Comparison of ENCODE assay signal across 14 cellular contexts in the genomic region with DNA sequence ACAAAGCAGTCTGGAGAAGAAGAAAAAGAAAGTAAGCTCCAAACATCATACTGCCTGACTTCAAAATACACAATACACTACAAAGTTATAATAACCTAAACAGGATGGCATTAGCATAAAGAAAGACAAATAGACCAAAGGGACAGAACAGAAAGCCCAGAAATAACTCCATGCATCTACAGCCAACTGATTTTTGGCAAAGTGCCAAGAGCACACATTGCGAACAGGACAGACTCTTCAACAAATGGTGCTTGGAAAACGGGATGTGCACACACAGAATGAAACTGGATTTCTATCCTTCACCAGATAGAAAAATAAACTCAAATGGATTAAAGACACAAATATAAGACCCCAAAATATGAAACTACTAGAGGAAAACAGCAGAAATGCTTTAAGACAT.
DNase-seq lines count a peak whose midpoint lies in the region; ATAC-seq and TF ChIP-seq lines count a peak whose summit lies in the region.
"Had no signal": no experiment of that assay in that cellular context is flagged by ENCODE, and none has a peak within 500 bp of the region (broad histone marks: within the 10 kb centered on the region; RNA-seq: fewer than 3 reads in every experiment).

No MANE protein-coding gene starts in this region.

- H3K36me3 Mint-ChIP-seq in CD4-positive, alpha-beta T cell (ENCODE audit: low read depth), result no peaks in the 10 kb centered on the region

- H3K27me3 ChIP-seq in cardiac muscle cell (no peaks in the 10 kb centered on the region), right atrium auricular region (no peaks in the 10 kb centered on the region), SJCRH30 (no peaks in the 10 kb centered on the region)
- no peaks in the 10 kb centered on the region for H3K27me3 ChIP-seq in CD4-positive, alpha-beta T cell (ENCODE audit: control insufficient read depth, insufficient read depth, low read length)
- H3K27me3 ChIP-seq: MG63, uterus had no signal

- no peak overlapping the region for H3K27ac Mint-ChIP-seq in CD4-positive, alpha-beta T cell
- H3K27ac Mint-ChIP-seq: activated CD4-positive, alpha-beta memory T cell treated with anti-CD3 and anti-CD28 coated beads, Interleukin-2, amount 10 ng/mL, durations not matched to agents 7 days and 5 days had no signal

- H3K36me3 ChIP-seq in cardiac muscle cell (no peaks in the 10 kb centered on the region), right atrium auricular region (no peaks in the 10 kb centered on the region), SJCRH30 (no peaks in the 10 kb centered on the region)
- H3K36me3 ChIP-seq: MG63, uterus had no signal

- H3K9me3 Mint-ChIP-seq in CD4-positive, alpha-beta T cell, result no peaks in the 10 kb centered on the region
- H3K9me3 Mint-ChIP-seq: activated CD4-positive, alpha-beta memory T cell treated with anti-CD3 and anti-CD28 coated beads, Interleukin-2, amount 10 ng/mL, durations not matched to agents 7 days and 5 days had no signal

- H3K27ac ChIP-seq in cardiac muscle cell (no peak overlapping the region), right atrium auricular region (no peak overlapping the region), SJCRH30 (no peak overlapping the region)
- H3K27ac ChIP-seq in CD4-positive, alpha-beta T cell (ENCODE audit: low read depth, low read length), result no peak overlapping the region
- H3K27ac ChIP-seq: foreskin keratinocyte, uterus had no signal

- DNase-seq in cardiac muscle cell (ENCODE audit: low read depth in 1 of 2, low spot score in 1 of 2) (peak; percentile 47 to 77), right atrium auricular region (ENCODE audit: low spot score) (no peak), SJCRH30 (peak; percentile 23 to 60), foreskin fibroblast (peak; percentile 10 to 64)
- no peak for DNase-seq in activated effector memory CD4-positive, alpha-beta T cell treated with anti-CD3 and anti-CD28 coated beads, Interleukin-2, amount 50 U/mL, for 16 hours
- no peak for DNase-seq in CD4-positive, alpha-beta T cell
- DNase-seq: activated CD4-positive, alpha-beta memory T cell treated with anti-CD3 and anti-CD28 coated beads, Interleukin-2, amount 10 ng/mL, durations not matched to agents 7 days and 5 days; activated naive CD4-positive, alpha-beta T cell; foreskin keratinocyte; MG63; uterus had no signal

- H3K4me1 Mint-ChIP-seq in CD4-positive, alpha-beta T cell (ENCODE audit: low read depth), result peaks cover 18% of the 10 kb centered on the region

- no peak for TF ChIP-seq CTCF in cardiac muscle cell (IDR thresholded peaks at IDR 0.05; ENCODE audit: low read depth, low read length)
- TF ChIP-seq CTCF in right atrium auricular region (IDR thresholded peaks at IDR 0.05), result no peak
- no peak for TF ChIP-seq CTCF in foreskin fibroblast (IDR thresholded peaks at IDR 0.05; ENCODE audit: low read depth, low read length)
- no peak for TF ChIP-seq CTCF in CD4-positive, alpha-beta T cell (IDR thresholded peaks at IDR 0.05)

- CTCF ChIA-PET in CD4-positive, alpha-beta T cell (lab: Charles Lee), result no interaction called here

- POLR2A ChIA-PET in CD4-positive, alpha-beta T cell (lab: Charles Lee), result no interaction called here

- no peak overlapping the region for H3K4me3 ChIP-seq in cardiac muscle cell
- H3K4me3 ChIP-seq in right atrium auricular region, result no peak overlapping the region
- no peak overlapping the region for H3K4me3 ChIP-seq in SJCRH30
- H3K4me3 ChIP-seq in foreskin fibroblast (ENCODE audit: low read depth in 1 of 2, low read length in 2 of 2), result no peak overlapping the region
- H3K4me3 ChIP-seq: MG63, uterus had no signal

- ATAC-seq in GM19324 (IDR thresholded peaks at IDR 0.05; ENCODE audit: low FRiP score, unreplicated experiment), result no peak
- ATAC-seq in HG02642 (IDR thresholded peaks at IDR 0.05; ENCODE audit: poor library complexity, unreplicated experiment), result no peak
- ATAC-seq in CD4-positive, alpha-beta T cell (ENCODE audit: poor library complexity), result no peak
- ATAC-seq: foreskin keratinocyte had no signal

- no peaks in the 10 kb centered on the region for H3K9me3 ChIP-seq in cardiac muscle cell (ENCODE audit: low read depth)
- no peaks in the 10 kb centered on the region for H3K9me3 ChIP-seq in right atrium auricular region
- H3K9me3 ChIP-seq in SJCRH30 (replicated peaks), result no peaks in the 10 kb centered on the region
- no peaks in the 10 kb centered on the region for H3K9me3 ChIP-seq in CD4-positive, alpha-beta T cell (ENCODE audit: control insufficient read depth, low read length)
- H3K9me3 ChIP-seq: MG63, uterus had no signal

- H3K4me1 ChIP-seq in cardiac muscle cell (ENCODE audit: low read depth) (no peaks in the 10 kb centered on the region), right atrium auricular region (peaks cover 0 to 6% of the 10 kb centered on the region in 2 donors), SJCRH30 (peaks cover 6% of the 10 kb centered on the region; the same call in 1 of the 2 replicates)
- H3K4me1 ChIP-seq: foreskin keratinocyte, uterus had no signal

- intact Hi-C loops in CD4-positive, alpha-beta T cell (cut with DNase I, micrococcal nuclease), result no loop called here

- H3K4me3 Mint-ChIP-seq in CD4-positive, alpha-beta T cell, result no peak overlapping the region
- H3K4me3 Mint-ChIP-seq: activated CD4-positive, alpha-beta memory T cell treated with anti-CD3 and anti-CD28 coated beads, Interleukin-2, amount 10 ng/mL, durations not matched to agents 7 days and 5 days; neural crest cell had no signal

- H3K27me3 Mint-ChIP-seq in CD4-positive, alpha-beta T cell, result no peaks in the 10 kb centered on the region

Comparison
In these comparisons a context has a peak if more than half of its experiments do, and no peak if none do; other contexts are left out.
1. DNase-seq: peak in cardiac muscle cell (2 of 2), SJCRH30 (2 of 2) and foreskin fibroblast (2 of 2); none in right atrium auricular region (single experiment), activated effector memory CD4-positive, alpha-beta T cell treated with anti-CD3 and anti-CD28 coated beads, Interleukin-2, amount 50 U/mL, for 16 hours (single experiment) and CD4-positive, alpha-beta T cell (0 of 10).